In genomic region chrX:40644821-40645358, GRCh38 we compare ENCODE assay signal across 9 cellular contexts. TPM values are rescaled to one million over a fixed set of nuclear protein-coding genes. Genes with fewer than 3 reads are reported as not detected.
DNase-seq lines count a peak whose midpoint lies in the region; ATAC-seq and TF ChIP-seq lines count a peak whose summit lies in the region.
"Had no signal": no experiment of that assay in that cellular context is flagged by ENCODE, and none has a peak within 500 bp of the region (broad histone marks: within the 10 kb centered on the region; RNA-seq: fewer than 3 reads in every experiment).

No MANE protein-coding gene starts in this region.

- H3K27ac Mint-ChIP-seq in Caco-2 (ENCODE audit: unreplicated experiment): peak overlapping the region; percentile 66
- peak overlapping the region; percentile 79 for H3K27ac Mint-ChIP-seq in activated T-cell treated with anti-CD3 and anti-CD28 coated beads, Interleukin-2, amount 50 U/mL, for 72 hours

- peak overlapping the region; percentile 57 for H3K9ac ChIP-seq in OCI-LY1 (ENCODE audit: low read length)

- intact Hi-C loops in Caco-2 (cut with micrococcal nuclease; ENCODE audit: unreplicated experiment): no loop called here

- DNase-seq in Caco-2 (no peak), fibroblast of peridontal ligament (ENCODE audit: extremely low read depth) (peak; percentile 83), osteoblast (ENCODE audit: insufficient read length, low spot score, missing footprints) (peak; percentile 94)
- peak; percentile 36 to 38 for DNase-seq in activated T-cell treated with anti-CD3 and anti-CD28 coated beads, Interleukin-2, amount 50 U/mL, for 72 hours

- TF ChIP-seq CTCF in Caco-2 (IDR thresholded peaks at IDR 0.05; ENCODE audit: insufficient read depth in 1 of 2, low read depth in 1 of 2, low read length in 1 of 2, severe bottlenecking in 1 of 2, unreplicated experiment in 1 of 2) (no peak), OCI-LY1 (IDR thresholded peaks at IDR 0.05; ENCODE audit: low read length) (no peak), osteoblast (IDR thresholded peaks at IDR 0.05; ENCODE audit: extremely low read depth, low read depth, low read length) (no peak)

- H3K4me1 Mint-ChIP-seq in Caco-2 (ENCODE audit: low read depth, unreplicated experiment): peaks cover 15% of the 10 kb centered on the region
- peaks cover 34% of the 10 kb centered on the region for H3K4me1 Mint-ChIP-seq in activated T-cell treated with anti-CD3 and anti-CD28 coated beads, Interleukin-2, amount 50 U/mL, for 72 hours (ENCODE audit: low read depth)

- no peaks in the 10 kb centered on the region for H3K9me3 ChIP-seq in Caco-2
- no peaks in the 10 kb centered on the region for H3K9me3 ChIP-seq in OCI-LY1 (ENCODE audit: low read length)
- no peaks in the 10 kb centered on the region for H3K9me3 ChIP-seq in osteoblast (ENCODE audit: low read depth, low read length)

- no peak for TF ChIP-seq POLR2A in GM18505 (IDR thresholded peaks at IDR 0.05; ENCODE audit: borderline replicate concordance, extremely low read depth, insufficient read depth, insufficient read length)

- no peaks in the 10 kb centered on the region for H3K9me2 ChIP-seq in OCI-LY1 (ENCODE audit: low read depth, low read length)

- H2AFZ ChIP-seq in OCI-LY1 (ENCODE audit: low read length) (no peak overlapping the region), osteoblast (ENCODE audit: low read length) (no peak overlapping the region)

- CTCF ChIA-PET in Caco-2 (lab: Charles Lee): no interaction called here

- ATAC-seq in GM21786 (IDR thresholded peaks at IDR 0.05; ENCODE audit: unreplicated experiment): peak; percentile 47
- peak; percentile 40 to 54 for ATAC-seq in activated T-cell treated with anti-CD3 and anti-CD28 coated beads, Interleukin-2, amount 50 U/mL, for 72 hours (replicated peaks in 1 of 2)
- no peak for ATAC-seq in HG03457 (IDR thresholded peaks at IDR 0.05; ENCODE audit: unreplicated experiment)
- ATAC-seq in GM18505 (IDR thresholded peaks at IDR 0.05; ENCODE audit: unreplicated experiment): no peak

- no peaks in the 10 kb centered on the region for H3K27me3 Mint-ChIP-seq in Caco-2 (ENCODE audit: insufficient read depth, unreplicated experiment)
- no peaks in the 10 kb centered on the region for H3K27me3 Mint-ChIP-seq in activated T-cell treated with anti-CD3 and anti-CD28 coated beads, Interleukin-2, amount 50 U/mL, for 72 hours (ENCODE audit: low read depth)

- H3K9me3 Mint-ChIP-seq in Caco-2 (ENCODE audit: unreplicated experiment): no peaks in the 10 kb centered on the region
- H3K9me3 Mint-ChIP-seq in activated T-cell treated with anti-CD3 and anti-CD28 coated beads, Interleukin-2, amount 50 U/mL, for 72 hours: no peaks in the 10 kb centered on the region

- H3K36me3 ChIP-seq in Caco-2 (ENCODE audit: control insufficient read depth, insufficient read depth, low read length) (no peaks in the 10 kb centered on the region), OCI-LY1 (ENCODE audit: insufficient read depth, low read length) (peaks cover 10% of the 10 kb centered on the region; the same call in 1 of the 2 replicates), osteoblast (ENCODE audit: insufficient read depth, low read length) (peaks cover 6% of the 10 kb centered on the region)

- H3K4me1 ChIP-seq in Caco-2: no peaks in the 10 kb centered on the region
- H3K4me1 ChIP-seq in OCI-LY1 (ENCODE audit: insufficient read depth, low read length, severe bottlenecking): peaks cover 23% of the 10 kb centered on the region
- H3K4me1 ChIP-seq in osteoblast (ENCODE audit: insufficient read depth, low read length): peaks cover 28% of the 10 kb centered on the region

- no peaks in the 10 kb centered on the region for H3F3A ChIP-seq in OCI-LY1 (ENCODE audit: insufficient read depth, low read length)

- H3K27ac ChIP-seq in OCI-LY1 (ENCODE audit: low read depth, low read length, poor library complexity, severe bottlenecking): peak overlapping the region; percentile 74
- peak overlapping the region; percentile 30 for H3K27ac ChIP-seq in osteoblast (ENCODE audit: low read depth, low read length)

- BruUV-seq in Caco-2 (replicated peaks; lab: Mats Ljungman, UMichigan): no TSS peak

- H3K27me3 ChIP-seq in Caco-2 (replicated peaks; ENCODE audit: control insufficient read depth, insufficient read depth, low read length) (no peaks in the 10 kb centered on the region), OCI-LY1 (ENCODE audit: insufficient read depth, low read length) (no peaks in the 10 kb centered on the region), osteoblast (ENCODE audit: insufficient read depth, low read length) (no peaks in the 10 kb centered on the region)

- no peak overlapping the region for H3K4me3 ChIP-seq in Caco-2 (ENCODE audit: low read depth, low read length)
- peak overlapping the region; percentile 59 for H3K4me3 ChIP-seq in OCI-LY1 (ENCODE audit: low read depth, low read length, poor library complexity, severe bottlenecking)
- peak overlapping the region; percentile 60 for H3K4me3 ChIP-seq in osteoblast (ENCODE audit: insufficient read depth, low read length)

- no peaks in the 10 kb centered on the region for H4K20me1 ChIP-seq in OCI-LY1 (ENCODE audit: insufficient read depth, low read length)
- H4K20me1 ChIP-seq in osteoblast (ENCODE audit: insufficient read depth, low read length): peaks cover 18% of the 10 kb centered on the region

- H3K79me2 ChIP-seq in OCI-LY1 (ENCODE audit: insufficient read depth, low read length) (peaks cover 14% of the 10 kb centered on the region), osteoblast (ENCODE audit: insufficient read depth, low read length) (peaks cover 57% of the 10 kb centered on the region)

- POLR2A ChIA-PET in Caco-2 (lab: Charles Lee): no interaction called here

- H3K4me2 ChIP-seq in OCI-LY1 (ENCODE audit: low read length): peak overlapping the region; percentile 83
- H3K4me2 ChIP-seq in osteoblast (ENCODE audit: insufficient read depth, low read length): peak overlapping the region; percentile 81

- H3K36me3 Mint-ChIP-seq in Caco-2 (ENCODE audit: insufficient read depth, unreplicated experiment): peaks cover 39% of the 10 kb centered on the region
- H3K36me3 Mint-ChIP-seq in activated T-cell treated with anti-CD3 and anti-CD28 coated beads, Interleukin-2, amount 50 U/mL, for 72 hours (ENCODE audit: insufficient read depth in 2 of 2): peaks cover 11 to 14% of the 10 kb centered on the region in 2 donors

- peak overlapping the region; percentile 76 for H3K4me3 Mint-ChIP-seq in Caco-2 (ENCODE audit: unreplicated experiment)
- H3K4me3 Mint-ChIP-seq in activated T-cell treated with anti-CD3 and anti-CD28 coated beads, Interleukin-2, amount 50 U/mL, for 72 hours: peak overlapping the region; percentile 87 to 90

RNA-seq across cellular contexts. Expression of gene CXorf38, which starts 2.5 kb away (rescaled TPM):
- total RNA-seq in Caco-2 (2022): 7.9 and 8.7 TPM in 2 replicates
- total RNA-seq in activated T-cell treated with anti-CD3 and anti-CD28 coated beads, Interleukin-2, amount 50 U/mL, for 72 hours: 10 to 100 TPM; 25.0 to 33.3 TPM
- 10.1 and 14.7 TPM in 2 replicates for total RNA-seq in osteoblast

RNA-seq across cellular contexts. Expression of gene MPC1L, which starts 21.7 kb away (rescaled TPM):
- total RNA-seq in Caco-2 (2022): not detected in 2 replicates
- total RNA-seq in activated T-cell treated with anti-CD3 and anti-CD28 coated beads, Interleukin-2, amount 50 U/mL, for 72 hours: not detected
- total RNA-seq in osteoblast: not detected in 2 replicates
- total RNA-seq: T-helper 1 cell treated with Interleukin-12 subunit alpha and Interleukin-12 subunit beta and Interleukin-4 antibody, amounts not matched to agents 30 ng/mL and 1 ng/mL, for 36 hours had no signal

Comparison
In these comparisons a context has a peak if more than half of its experiments do, and no peak if none do; other contexts are left out.
1. DNase-seq: peak in activated T-cell treated with anti-CD3 and anti-CD28 coated beads, Interleukin-2, amount 50 U/mL, for 72 hours (2 of 2), fibroblast of peridontal ligament (single experiment) and osteoblast (single experiment); none in Caco-2 (0 of 2).
2. ATAC-seq: peak in GM21786 (single experiment) and activated T-cell treated with anti-CD3 and anti-CD28 coated beads, Interleukin-2, amount 50 U/mL, for 72 hours (2 of 2); none in HG03457 (single experiment) and GM18505 (single experiment).